In genomic region chr16:83533193-83533592, GRCh38 we compare ENCODE assay signal across 11 cellular contexts.
DNase-seq lines count a peak whose midpoint lies in the region; ATAC-seq and TF ChIP-seq lines count a peak whose summit lies in the region.
"Had no signal": no experiment of that assay in that cellular context is flagged by ENCODE, and none has a peak within 500 bp of the region (broad histone marks: within the 10 kb centered on the region; RNA-seq: fewer than 3 reads in every experiment).

No MANE protein-coding gene starts in this region.

- no peaks in the 10 kb centered on the region for H3K27me3 Mint-ChIP-seq in activated naive CD4-positive, alpha-beta T cell treated with anti-CD3 and anti-CD28 coated beads for 36 hours (ENCODE audit: low read depth)

- H3K27ac Mint-ChIP-seq in activated naive CD4-positive, alpha-beta T cell treated with anti-CD3 and anti-CD28 coated beads for 36 hours = no peak overlapping the region
- H3K27ac Mint-ChIP-seq: nephron had no signal

- no peaks in the 10 kb centered on the region for H3K27me3 ChIP-seq in WERI-Rb-1 (ENCODE audit: insufficient read depth, low read depth, severe bottlenecking)

- CTCF ChIA-PET in activated naive CD4-positive, alpha-beta T cell treated with anti-CD3 and anti-CD28 coated beads for 36 hours (lab: Charles Lee) = no interaction called here

- DNase-seq in AG20443 (ENCODE audit: low spot score) (peak; percentile 46), HCEC 1CT (peak; percentile 52), RPMI7951 (ENCODE audit: low read depth) (peak; percentile 90), glomerular visceral epithelial cell (ENCODE audit: extremely low spot score) (peak; percentile 83), WERI-Rb-1 (no peak)
- no peak for DNase-seq in activated naive CD4-positive, alpha-beta T cell treated with anti-CD3 and anti-CD28 coated beads for 36 hours
- DNase-seq: NCI-H1694 treated with DMSO at 0.1 percent for 48 hours; stimulated activated naive CD4-positive, alpha-beta T cell had no signal

- H3K27ac ChIP-seq in WERI-Rb-1 = no peak overlapping the region

- ATAC-seq in GM19351 (IDR thresholded peaks at IDR 0.05; ENCODE audit: unreplicated experiment) (no peak), HG03571 (IDR thresholded peaks at IDR 0.05; ENCODE audit: unreplicated experiment) (no peak)

- H3K36me3 Mint-ChIP-seq in activated naive CD4-positive, alpha-beta T cell treated with anti-CD3 and anti-CD28 coated beads for 36 hours (ENCODE audit: low read depth) = no peaks in the 10 kb centered on the region

- H3K36me3 ChIP-seq in WERI-Rb-1 = no peaks in the 10 kb centered on the region

- TF ChIP-seq CTCF in WERI-Rb-1 (IDR thresholded peaks at IDR 0.05; ENCODE audit: low read depth, low read length) = no peak

- no peaks in the 10 kb centered on the region for H3K9me3 ChIP-seq in WERI-Rb-1 (ENCODE audit: severe bottlenecking)

- H3K4me1 Mint-ChIP-seq in activated naive CD4-positive, alpha-beta T cell treated with anti-CD3 and anti-CD28 coated beads for 36 hours (ENCODE audit: low read depth) = no peaks in the 10 kb centered on the region
- H3K4me1 Mint-ChIP-seq: nephron had no signal

- H3K4me3 ChIP-seq in WERI-Rb-1 (ENCODE audit: low read depth, low read length) = no peak overlapping the region

- H3K4me3 Mint-ChIP-seq in activated naive CD4-positive, alpha-beta T cell treated with anti-CD3 and anti-CD28 coated beads for 36 hours = no peak overlapping the region
- H3K4me3 Mint-ChIP-seq: nephron had no signal

- H3K9me3 Mint-ChIP-seq in activated naive CD4-positive, alpha-beta T cell treated with anti-CD3 and anti-CD28 coated beads for 36 hours = peaks cover 7% of the 10 kb centered on the region
- H3K9me3 Mint-ChIP-seq: nephron had no signal

- intact Hi-C loops in activated naive CD4-positive, alpha-beta T cell treated with anti-CD3 and anti-CD28 coated beads for 36 hours (cut with micrococcal nuclease) = no loop called here

Comparison
In these comparisons a context has a peak if more than half of its experiments do, and no peak if none do; other contexts are left out.
1. DNase-seq: peak in AG20443 (single experiment), HCEC 1CT (single experiment), RPMI7951 (single experiment) and glomerular visceral epithelial cell (single experiment); none in activated naive CD4-positive, alpha-beta T cell treated with anti-CD3 and anti-CD28 coated beads for 36 hours (single experiment) and WERI-Rb-1 (single experiment).